In genomic region chr2:7586898-7587297, GRCh38 we compare ENCODE assay signal across 31 cellular contexts.
"Had no signal": no experiment of that assay in that cellular context is flagged by ENCODE, and none has a peak within 500 bp of the region (broad histone marks: within the 10 kb centered on the region; RNA-seq: fewer than 3 reads in every experiment).

No MANE protein-coding gene starts in this region.

- H3K36me3 Mint-ChIP-seq: activated naive CD4-positive, alpha-beta T cell treated with anti-CD3 and anti-CD28 coated beads, Interleukin-2, amount 10 ng/mL, durations not matched to agents 7 days and 5 days; activated naive CD4-positive, alpha-beta T cell treated with anti-CD3 and anti-CD28 coated beads, Interleukin-2, amount 50 U/mL, for 24 hours; brain had no signal

- ATAC-seq: activated CD8-positive, alpha-beta memory T cell treated with anti-CD3 and anti-CD28 coated beads, Interleukin-2, amount 10 ng/mL, durations not matched to agents 7 days and 5 days; activated CD8-positive, alpha-beta T cell treated with anti-CD3 and anti-CD28 coated beads for 36 hours; activated naive CD8-positive, alpha-beta T cell treated with anti-CD3 and anti-CD28 coated beads, Interleukin-2, amount 50 U/mL, for 24 hours had no signal

- H3K9me3 Mint-ChIP-seq: activated B cell treated with CpG ODN at 0.5 μM for 24 hours; activated CD4-positive, alpha-beta memory T cell treated with anti-CD3 and anti-CD28 coated beads for 36 hours; activated naive CD4-positive, alpha-beta T cell treated with anti-CD3 and anti-CD28 coated beads, Interleukin-2, amount 10 ng/mL, durations not matched to agents 7 days and 5 days; activated naive CD4-positive, alpha-beta T cell treated with anti-CD3 and anti-CD28 coated beads, Interleukin-2, amount 50 U/mL, for 24 hours; central memory CD8-positive, alpha-beta T cell had no signal

- DNase-seq: activated B cell treated with CpG ODN at 0.5 μM for 24 hours; activated CD4-positive, alpha-beta memory T cell treated with anti-CD3 and anti-CD28 coated beads for 36 hours; activated CD4-positive, alpha-beta T cell treated with anti-CD3 and anti-CD28 coated beads for 4 hours; activated CD4-positive, alpha-beta T cell treated with anti-CD3 and anti-CD28 coated beads, Interleukin-2, amount 50 U/mL, for 1 hour; activated CD4-positive, alpha-beta T cell treated with anti-CD3 and anti-CD28 coated beads, Interleukin-2, amount 50 U/mL, for 4 hours; activated CD4-positive, CD25-positive, alpha-beta regulatory T cell treated with anti-CD3 and anti-CD28 coated beads, Interleukin-2, amount 50 U/mL, for 72 hours; activated CD8-positive, alpha-beta memory T cell treated with anti-CD3 and anti-CD28 coated beads, Interleukin-2, amount 10 ng/mL, durations not matched to agents 7 days and 5 days; activated CD8-positive, alpha-beta memory T cell treated with anti-CD3 and anti-CD28 coated beads, Interleukin-2, amount 50 U/mL, for 48 hours; activated CD8-positive, alpha-beta T cell treated with anti-CD3 and anti-CD28 coated beads for 36 hours; activated effector memory CD4-positive, alpha-beta T cell treated with Interleukin-2 at 50 U/mL for 16 hours; activated gamma-delta T cell; activated naive CD4-positive, alpha-beta T cell treated with anti-CD3 and anti-CD28 coated beads, Interleukin-2, amount 10 ng/mL, durations not matched to agents 7 days and 5 days; activated naive CD4-positive, alpha-beta T cell treated with Interleukin-2 at 50 U/mL for 16 hours; activated naive CD8-positive, alpha-beta T cell treated with anti-CD3 and anti-CD28 coated beads, Interleukin-2, amount 10 ng/mL, durations not matched to agents 7 days and 5 days; activated naive CD8-positive, alpha-beta T cell treated with anti-CD3 and anti-CD28 coated beads, Interleukin-2, amount 50 U/mL, for 24 hours; activated T-cell treated with anti-CD3 and anti-CD28 coated beads, Interleukin-2, amount 50 U/mL, for 24 hours; activated T-cell treated with anti-CD3 and anti-CD28 coated beads, Interleukin-2, amount 50 U/mL, for 48 hours; amygdala; anterior cingulate cortex; caudate nucleus; cerebellar nuclear complex; T-helper 1 cell; T-helper 2 cell; T-helper 9 cell had no signal

- H3K4me3 Mint-ChIP-seq: activated B cell treated with CpG ODN at 0.5 μM for 24 hours; activated CD4-positive, alpha-beta memory T cell treated with anti-CD3 and anti-CD28 coated beads for 36 hours; activated CD8-positive, alpha-beta memory T cell treated with anti-CD3 and anti-CD28 coated beads, Interleukin-2, amount 10 ng/mL, durations not matched to agents 7 days and 5 days; activated CD8-positive, alpha-beta T cell treated with anti-CD3 and anti-CD28 coated beads for 36 hours; activated naive CD4-positive, alpha-beta T cell treated with anti-CD3 and anti-CD28 coated beads, Interleukin-2, amount 10 ng/mL, durations not matched to agents 7 days and 5 days; activated naive CD4-positive, alpha-beta T cell treated with anti-CD3 and anti-CD28 coated beads, Interleukin-2, amount 50 U/mL, for 24 hours; activated naive CD8-positive, alpha-beta T cell; activated naive CD8-positive, alpha-beta T cell treated with anti-CD3 and anti-CD28 coated beads, Interleukin-2, amount 10 ng/mL, durations not matched to agents 7 days and 5 days; activated naive CD8-positive, alpha-beta T cell treated with anti-CD3 and anti-CD28 coated beads, Interleukin-2, amount 50 U/mL, for 24 hours; activated T-cell treated with anti-CD3 and anti-CD28 coated beads, Interleukin-2, amount 50 U/mL, for 24 hours; brain; central memory CD8-positive, alpha-beta T cell; T-helper 1 cell treated with Interleukin-12 subunit alpha and Interleukin-12 subunit beta and Interleukin-4 antibody, amounts not matched to agents 30 μg/mL and 1 μg/mL, for 36 hours; T-helper 2 cell treated with Interferon-gamma antibody and Interleukin-4, amounts not matched to agents 5 μg/mL and 100 μg/mL, for 36 hours had no signal

- H3K27me3 Mint-ChIP-seq: activated CD8-positive, alpha-beta memory T cell treated with anti-CD3 and anti-CD28 coated beads, Interleukin-2, amount 10 ng/mL, durations not matched to agents 7 days and 5 days; activated CD8-positive, alpha-beta T cell treated with anti-CD3 and anti-CD28 coated beads for 36 hours; activated naive CD4-positive, alpha-beta T cell treated with anti-CD3 and anti-CD28 coated beads, Interleukin-2, amount 10 ng/mL, durations not matched to agents 7 days and 5 days; activated naive CD4-positive, alpha-beta T cell treated with anti-CD3 and anti-CD28 coated beads, Interleukin-2, amount 50 U/mL, for 24 hours; activated naive CD8-positive, alpha-beta T cell; activated naive CD8-positive, alpha-beta T cell treated with anti-CD3 and anti-CD28 coated beads, Interleukin-2, amount 10 ng/mL, durations not matched to agents 7 days and 5 days; activated naive CD8-positive, alpha-beta T cell treated with anti-CD3 and anti-CD28 coated beads, Interleukin-2, amount 50 U/mL, for 24 hours; activated T-cell treated with anti-CD3 and anti-CD28 coated beads, Interleukin-2, amount 50 U/mL, for 24 hours; brain had no signal

- H3K4me1 Mint-ChIP-seq: activated B cell treated with CpG ODN at 0.5 μM for 24 hours; activated naive CD4-positive, alpha-beta T cell treated with anti-CD3 and anti-CD28 coated beads, Interleukin-2, amount 10 ng/mL, durations not matched to agents 7 days and 5 days had no signal

- H3K27ac Mint-ChIP-seq: activated B cell treated with CpG ODN at 0.5 μM for 24 hours; activated CD4-positive, alpha-beta memory T cell treated with anti-CD3 and anti-CD28 coated beads for 36 hours; activated CD8-positive, alpha-beta memory T cell treated with anti-CD3 and anti-CD28 coated beads, Interleukin-2, amount 10 ng/mL, durations not matched to agents 7 days and 5 days; activated CD8-positive, alpha-beta T cell treated with anti-CD3 and anti-CD28 coated beads for 36 hours; activated naive CD4-positive, alpha-beta T cell treated with anti-CD3 and anti-CD28 coated beads, Interleukin-2, amount 10 ng/mL, durations not matched to agents 7 days and 5 days; activated naive CD8-positive, alpha-beta T cell; activated naive CD8-positive, alpha-beta T cell treated with anti-CD3 and anti-CD28 coated beads, Interleukin-2, amount 10 ng/mL, durations not matched to agents 7 days and 5 days; activated naive CD8-positive, alpha-beta T cell treated with anti-CD3 and anti-CD28 coated beads, Interleukin-2, amount 50 U/mL, for 24 hours; activated T-cell treated with anti-CD3 and anti-CD28 coated beads, Interleukin-2, amount 50 U/mL, for 24 hours; activated T-helper 2 cell treated with anti-CD3 and anti-CD28 coated beads, Interferon-gamma antibody, Interleukin-2, Interleukin-4, amounts not matched to agents 10 μg/mL and 5 μg/mL and 100 μg/mL, durations not matched to agents 14 hours and 24 hours and 36 hours; brain; T-helper 1 cell treated with Interleukin-12 subunit alpha and Interleukin-12 subunit beta and Interleukin-4 antibody, amounts not matched to agents 30 μg/mL and 1 μg/mL, for 36 hours; T-helper 2 cell treated with Interferon-gamma antibody and Interleukin-4, amounts not matched to agents 5 μg/mL and 100 μg/mL, for 36 hours had no signal
